ENCODE assay signal across 21 cellular contexts in genomic region chr17:51430581-51430980, GRCh38.
DNase-seq lines count a peak whose midpoint lies in the region; ATAC-seq, FAIRE-seq and TF ChIP-seq lines count a peak whose summit lies in the region.
"Had no signal": no experiment of that assay in that cellular context is flagged by ENCODE, and none has a peak within 500 bp of the region (broad histone marks: within the 10 kb centered on the region; RNA-seq: fewer than 3 reads in every experiment).

No MANE protein-coding gene starts in this region.

- H3K27me3 Mint-ChIP-seq in activated naive CD4-positive, alpha-beta T cell treated with anti-CD3 and anti-CD28 coated beads for 36 hours (ENCODE audit: low read depth): no peaks in the 10 kb centered on the region
- H3K27me3 Mint-ChIP-seq in T-cell: no peaks in the 10 kb centered on the region
- no peaks in the 10 kb centered on the region for H3K27me3 Mint-ChIP-seq in activated T-helper 17 cell treated with anti-CD3 and anti-CD28 coated beads, Interleukin-2, amount 50 U/mL, for 72 hours
- no peaks in the 10 kb centered on the region for H3K27me3 Mint-ChIP-seq in naive thymus-derived CD8-positive, alpha-beta T cell

- H3K9me3 ChIP-seq in WERI-Rb-1 (ENCODE audit: severe bottlenecking): peaks cover 7% of the 10 kb centered on the region
- H3K9me3 ChIP-seq: MG63 had no signal

- intact Hi-C loops in activated naive CD4-positive, alpha-beta T cell treated with anti-CD3 and anti-CD28 coated beads for 36 hours (cut with micrococcal nuclease): loop anchor here (1.0 kb wide), 1 partner anchor 9 kb away; no protein-coding TSS in a partner anchor

- no peak overlapping the region for H3K27ac ChIP-seq in WERI-Rb-1

- no peaks in the 10 kb centered on the region for H3K36me3 ChIP-seq in WERI-Rb-1
- H3K36me3 ChIP-seq: MG63 had no signal

- ATAC-seq in T-cell (replicated peaks in 1 of 4): peak in 3 of 4 experiments; percentile 16 to 39 (median 27)
- no peak for ATAC-seq in activated T-helper 17 cell treated with anti-CD3 and anti-CD28 coated beads, Interleukin-2, amount 50 U/mL, for 72 hours (replicated peaks)
- ATAC-seq in naive thymus-derived CD8-positive, alpha-beta T cell: no peak
- ATAC-seq: GM12878, PC-3 had no signal

- DNase-seq in activated naive CD4-positive, alpha-beta T cell treated with anti-CD3 and anti-CD28 coated beads for 36 hours: peak; percentile 44
- DNase-seq in activated naive CD4-positive, alpha-beta T cell treated with anti-CD3 and anti-CD28 coated beads, Interleukin-2, amount 50 U/mL, for 16 hours: no peak
- DNase-seq in T-cell (peak in 5 of 34 experiments; percentile 11 to 33 (median 21)), WERI-Rb-1 (no peak), RCC 7860 (ENCODE audit: low spot score) (no peak)
- DNase-seq in naive thymus-derived CD8-positive, alpha-beta T cell: no peak
- DNase-seq: DND-41, HCEC 1CT, IMR-90, Karpas-422, MG63, NCI-H1092, NCI-H146, NCI-H2081, NCI-H510A treated with DMSO at 0.1 percent for 48 hours, NCI-H82, PC-3 had no signal

- H3K36me3 Mint-ChIP-seq in activated naive CD4-positive, alpha-beta T cell treated with anti-CD3 and anti-CD28 coated beads for 36 hours (ENCODE audit: low read depth): peaks cover 7% of the 10 kb centered on the region
- H3K36me3 Mint-ChIP-seq in T-cell: no peaks in the 10 kb centered on the region
- no peaks in the 10 kb centered on the region for H3K36me3 Mint-ChIP-seq in activated T-helper 17 cell treated with anti-CD3 and anti-CD28 coated beads, Interleukin-2, amount 50 U/mL, for 72 hours (ENCODE audit: low read depth)
- H3K36me3 Mint-ChIP-seq in naive thymus-derived CD8-positive, alpha-beta T cell: no peaks in the 10 kb centered on the region

- POLR2A ChIA-PET in T-cell (lab: Charles Lee): no interaction called here
- POLR2A ChIA-PET in naive thymus-derived CD8-positive, alpha-beta T cell (lab: Charles Lee): no interaction called here

- H3K4me3 ChIP-seq in WERI-Rb-1 (ENCODE audit: low read depth, low read length): no peak overlapping the region
- H3K4me3 ChIP-seq: GM12878, MG63 had no signal

- no peak for FAIRE-seq in RCC 7860 (lab: Jason Lieb, UNC)
- FAIRE-seq: G401.6, GM12878 had no signal

- H3K9me3 Mint-ChIP-seq in activated naive CD4-positive, alpha-beta T cell treated with anti-CD3 and anti-CD28 coated beads for 36 hours: peaks cover 2% of the 10 kb centered on the region
- H3K9me3 Mint-ChIP-seq in T-cell: no peaks in the 10 kb centered on the region
- peaks cover 4% of the 10 kb centered on the region for H3K9me3 Mint-ChIP-seq in activated T-helper 17 cell treated with anti-CD3 and anti-CD28 coated beads, Interleukin-2, amount 50 U/mL, for 72 hours
- H3K9me3 Mint-ChIP-seq in naive thymus-derived CD8-positive, alpha-beta T cell: no peaks in the 10 kb centered on the region

- H3K27me3 ChIP-seq in WERI-Rb-1 (ENCODE audit: insufficient read depth, low read depth, severe bottlenecking): no peaks in the 10 kb centered on the region
- H3K27me3 ChIP-seq: MG63 had no signal

- peak overlapping the region; percentile 93 for H3K27ac Mint-ChIP-seq in activated naive CD4-positive, alpha-beta T cell treated with anti-CD3 and anti-CD28 coated beads for 36 hours
- H3K27ac Mint-ChIP-seq in T-cell: peak overlapping the region; percentile 90 to 91
- peak overlapping the region; percentile 89 for H3K27ac Mint-ChIP-seq in activated T-helper 17 cell treated with anti-CD3 and anti-CD28 coated beads, Interleukin-2, amount 50 U/mL, for 72 hours
- peak overlapping the region; percentile 84 to 95 (median 90) for H3K27ac Mint-ChIP-seq in naive thymus-derived CD8-positive, alpha-beta T cell
- H3K27ac Mint-ChIP-seq: B cell had no signal

- TF ChIP-seq CTCF in WERI-Rb-1 (IDR thresholded peaks at IDR 0.05; ENCODE audit: low read depth, low read length): no peak

- CTCF ChIA-PET in activated naive CD4-positive, alpha-beta T cell treated with anti-CD3 and anti-CD28 coated beads for 36 hours (lab: Charles Lee): interaction anchor here (1.2 to 1.5 kb wide), 3 partner anchors 31 to 59 kb away, joined by 3 to 4 read pairs (median 4); no protein-coding TSS in a partner anchor
- CTCF ChIA-PET in T-cell (lab: Charles Lee): no interaction called here

- H3K4me3 Mint-ChIP-seq in activated naive CD4-positive, alpha-beta T cell treated with anti-CD3 and anti-CD28 coated beads for 36 hours: no peak overlapping the region
- peak overlapping the region in 1 of 3 donors; percentile 64 for H3K4me3 Mint-ChIP-seq in T-cell
- H3K4me3 Mint-ChIP-seq in activated T-helper 17 cell treated with anti-CD3 and anti-CD28 coated beads, Interleukin-2, amount 50 U/mL, for 72 hours: peak overlapping the region; percentile 72
- peak overlapping the region in 5 of 10 donors; percentile 22 to 69 (median 52) for H3K4me3 Mint-ChIP-seq in naive thymus-derived CD8-positive, alpha-beta T cell
- H3K4me3 Mint-ChIP-seq: B cell had no signal

- H3K4me1 Mint-ChIP-seq in activated naive CD4-positive, alpha-beta T cell treated with anti-CD3 and anti-CD28 coated beads for 36 hours (ENCODE audit: low read depth): peaks cover 72% of the 10 kb centered on the region
- H3K4me1 Mint-ChIP-seq in T-cell: peaks cover 64 to 74% (median 71%) of the 10 kb centered on the region in 3 donors
- peaks cover 42% of the 10 kb centered on the region for H3K4me1 Mint-ChIP-seq in activated T-helper 17 cell treated with anti-CD3 and anti-CD28 coated beads, Interleukin-2, amount 50 U/mL, for 72 hours
- H3K4me1 Mint-ChIP-seq in naive thymus-derived CD8-positive, alpha-beta T cell: peaks cover 24 to 56% (median 53%) of the 10 kb centered on the region in 4 donors

Comparison
In these comparisons a context has a peak if more than half of its experiments do, and no peak if none do; other contexts are left out.
1. ATAC-seq: peak in T-cell (3 of 4); none in activated T-helper 17 cell treated with anti-CD3 and anti-CD28 coated beads, Interleukin-2, amount 50 U/mL, for 72 hours (single experiment) and naive thymus-derived CD8-positive, alpha-beta T cell (0 of 2).
2. Peak in every context shown above with its lines, with median percentiles within 50 percentile points of each other: H3K27ac Mint-ChIP-seq.